8 cellular contexts compared by ENCODE assay signal in genomic region chr11:269146-269890, GRCh38. TPM values are rescaled to one million over a fixed set of nuclear protein-coding genes. Genes with fewer than 3 reads are reported as not detected.
DNase-seq lines count a peak whose midpoint lies in the region; ATAC-seq and TF ChIP-seq lines count a peak whose summit lies in the region.

No MANE protein-coding gene starts in this region.

- H3K27ac ChIP-seq in adrenal gland: peak overlapping the region; percentile 11 to 91 (median 75)

- H3K27me3 Mint-ChIP-seq in mesothelial cell of epicardium (ENCODE audit: low read depth) (peaks cover 20% of the 10 kb centered on the region), glutamatergic neuron (ENCODE audit: unreplicated experiment) (peaks cover 3% of the 10 kb centered on the region)

- H3K4me3 Mint-ChIP-seq in mesothelial cell of epicardium (peak overlapping the region; percentile 41), glutamatergic neuron (ENCODE audit: unreplicated experiment) (no peak overlapping the region)

- no peak overlapping the region for H3K27ac Mint-ChIP-seq in mesothelial cell of epicardium
- no peak overlapping the region for H3K27ac Mint-ChIP-seq in glutamatergic neuron (ENCODE audit: unreplicated experiment)

- peak in 2 of 6 experiments; percentile 27 to 40 for TF ChIP-seq CTCF in adrenal gland (IDR thresholded peaks at IDR 0.05)
- TF ChIP-seq CTCF in mesothelial cell of epicardium (IDR thresholded peaks at IDR 0.05; ENCODE audit: unreplicated experiment): no peak
- no peak for TF ChIP-seq CTCF in glutamatergic neuron (IDR thresholded peaks at IDR 0.05; ENCODE audit: partially characterized antibody, unreplicated experiment)

- peaks cover 3% of the 10 kb centered on the region for H3K9me3 Mint-ChIP-seq in mesothelial cell of epicardium
- H3K9me3 Mint-ChIP-seq in glutamatergic neuron (ENCODE audit: unreplicated experiment): peaks cover 14% of the 10 kb centered on the region

- intact Hi-C loops in adrenal gland (cut with DNase I): no loop called here

- no peaks in the 10 kb centered on the region for H3K9me3 ChIP-seq in adrenal gland (replicated peaks in 1 of 3)

- H3K36me3 Mint-ChIP-seq in mesothelial cell of epicardium (no peaks in the 10 kb centered on the region), glutamatergic neuron (ENCODE audit: unreplicated experiment) (peaks cover 8% of the 10 kb centered on the region)

- peak; percentile 69 for ATAC-seq in GM18867 (IDR thresholded peaks at IDR 0.05; ENCODE audit: unreplicated experiment)
- ATAC-seq in HG02763 (IDR thresholded peaks at IDR 0.05; ENCODE audit: unreplicated experiment): peak; percentile 68

- H3K4me1 ChIP-seq in adrenal gland (replicated peaks in 1 of 2): no peaks in the 10 kb centered on the region

- no peak for TF ChIP-seq POLR2A in adrenal gland (IDR thresholded peaks at IDR 0.05)

- H3K4me3 ChIP-seq in adrenal gland: peak overlapping the region in 1 of 4 donors; percentile 42

- H3K4me1 Mint-ChIP-seq in mesothelial cell of epicardium (peaks cover 4% of the 10 kb centered on the region), glutamatergic neuron (ENCODE audit: low read depth, unreplicated experiment) (no peaks in the 10 kb centered on the region)

- H3K36me3 ChIP-seq in adrenal gland (replicated peaks in 1 of 2): no peaks in the 10 kb centered on the region

- H3K27me3 ChIP-seq in adrenal gland: no peaks in the 10 kb centered on the region

- 46 to 49% (median 47%) methylated on average over 21 of the region's 21 CpGs for WGBS in adrenal gland, 4 donors

- DNase-seq in NOMO-1 treated with DMSO at 0.1 percent for 48 hours (lab: John Stamatoyannopoulos, UW; ENCODE audit: unreplicated experiment) (peak; percentile 95), adrenal gland (peak in 3 of 7 donors; percentile 18 to 53 (median 20)), mesothelial cell of epicardium (ENCODE audit: low spot score in 2 of 2, unreplicated experiment in 2 of 2) (no peak), glutamatergic neuron (no peak), DMS153 treated with DMSO at 0.1 percent for 48 hours (lab: John Stamatoyannopoulos, UW; ENCODE audit: unreplicated experiment) (no peak), NCI-H1092 treated with DMSO at 0.1 percent for 48 hours (lab: John Stamatoyannopoulos, UW) (no peak)

RNA-seq across cellular contexts. Expression of gene NLRP6, which starts 8.9 kb away (rescaled TPM):
- total RNA-seq in adrenal gland (under 1 TPM in 6 of 8 donors, not detected in 2; 0.14 to 0.69 (median 0.24) TPM), mesothelial cell of epicardium (not detected in 3 replicates), glutamatergic neuron (ENCODE audit: unreplicated experiment) (not detected)
- under 1 TPM in 1 of 3 donors, not detected in 2; 0.16 TPM for polyA plus RNA-seq in adrenal gland

RNA-seq across cellular contexts. Expression of gene PGGHG, which starts 19.6 kb away (rescaled TPM):
- 1 to 10 TPM; 1.2 to 9.8 (median 7.1) TPM for total RNA-seq in adrenal gland
- 10 to 100 TPM in 2 of 3 donors, under 1 TPM in 1; 0.55 to 77.2 (median 29.4) TPM for polyA plus RNA-seq in adrenal gland
- 101 to 109 TPM (median 103 TPM) in 3 replicates for total RNA-seq in mesothelial cell of epicardium
- 14.4 TPM for total RNA-seq in glutamatergic neuron (ENCODE audit: unreplicated experiment)

RNA-seq across cellular contexts. Expression of gene IFITM5, which starts 30.0 kb away (rescaled TPM):
- total RNA-seq in adrenal gland (not detected), mesothelial cell of epicardium (not detected in 3 replicates), glutamatergic neuron (ENCODE audit: unreplicated experiment) (not detected)
- polyA plus RNA-seq in adrenal gland: not detected

RNA-seq across cellular contexts. Expression of gene PSMD13, which starts 32.5 kb away (rescaled TPM):
- total RNA-seq in adrenal gland (100 to 1,000 TPM in 1 of 8 donors, 10 to 100 TPM in 7; 62.2 to 126 (median 86.4) TPM), mesothelial cell of epicardium (93.0 to 96.2 TPM (median 93.9 TPM) in 3 replicates), glutamatergic neuron (ENCODE audit: unreplicated experiment) (136 TPM)
- polyA plus RNA-seq in adrenal gland: 100 to 1,000 TPM; 113 to 174 (median 146) TPM

RNA-seq across cellular contexts. Expression of gene SIRT3, which starts 33.2 kb away (rescaled TPM):
- total RNA-seq in adrenal gland (10 to 100 TPM; 13.8 to 28.2 (median 23.7) TPM), mesothelial cell of epicardium (33.2 to 33.7 TPM (median 33.3 TPM) in 3 replicates), glutamatergic neuron (ENCODE audit: unreplicated experiment) (23.6 TPM)
- polyA plus RNA-seq in adrenal gland: 10 to 100 TPM; 18.2 to 30.6 (median 29.4) TPM
